Comparison of ENCODE assay signal across 7 cellular contexts in the genomic region with DNA sequence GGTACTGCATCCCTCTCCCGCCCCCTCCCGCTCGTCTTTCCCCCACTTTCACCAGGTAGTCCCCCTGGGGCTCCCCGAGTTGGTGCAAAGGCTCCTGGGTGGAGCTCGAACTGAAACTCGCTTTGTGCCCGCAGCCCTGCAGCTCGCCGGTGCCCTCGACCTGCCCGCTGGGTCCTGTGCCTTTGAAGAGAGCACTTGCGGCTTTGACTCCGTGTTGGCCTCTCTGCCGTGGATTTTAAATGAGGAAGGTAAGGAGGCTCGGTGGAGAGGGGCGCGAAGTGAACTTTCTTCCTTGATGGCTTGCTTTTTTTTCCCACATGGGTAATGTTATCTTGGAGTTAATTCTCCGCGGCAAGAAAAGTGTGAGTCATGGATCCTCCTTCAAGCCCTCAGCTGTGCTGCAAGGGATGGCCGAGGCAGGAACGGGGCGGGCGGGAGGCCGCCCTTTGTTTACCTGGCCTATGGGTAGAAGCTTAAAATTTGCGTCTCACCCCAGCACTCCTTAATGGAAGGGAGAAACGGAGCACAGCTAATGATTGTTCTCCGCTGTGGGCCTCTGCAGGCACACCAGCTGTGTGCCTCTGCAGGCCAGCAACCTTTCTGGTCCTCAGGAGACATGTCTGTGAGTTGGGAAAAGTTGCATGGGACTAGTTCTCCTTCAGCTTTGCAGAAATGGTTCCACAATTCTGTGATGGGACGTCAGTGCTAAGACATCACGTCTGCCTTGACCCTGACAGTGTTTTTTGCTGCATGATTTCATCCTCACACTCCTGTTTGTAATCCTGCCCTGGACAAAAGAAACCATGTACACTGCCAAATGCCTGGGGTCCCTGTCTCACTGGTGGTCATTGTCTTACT. TPM values are rescaled to one million over a fixed set of nuclear protein-coding genes. Genes with fewer than 3 reads are reported as not detected.
DNase-seq lines count a peak whose midpoint lies in the region; FAIRE-seq and TF ChIP-seq lines count a peak whose summit lies in the region.

No MANE protein-coding gene starts in this region.

- H3K36me3 ChIP-seq in HUES6 (ENCODE audit: control insufficient read depth, insufficient read depth, low read length) (no peaks in the 10 kb centered on the region), kidney (ENCODE audit: control insufficient read depth in 1 of 2, insufficient read depth in 2 of 2, low read length in 2 of 2) (no peaks in the 10 kb centered on the region), stomach (no peaks in the 10 kb centered on the region)

- no peak for DNase-seq in kidney
- DNase-seq in stomach, result peak; percentile 31
- DNase-seq in NCI-H446 treated with DMSO at 0.1 percent for 48 hours (lab: John Stamatoyannopoulos, UW), result no peak
- DNase-seq in stimulated activated CD8-positive, alpha-beta memory T cell treated with anti-CD3 and anti-CD28 coated beads, Interleukin-4, amount 100 ng/mL, for 48 hours, result no peak
- DNase-seq in stimulated activated CD4-positive, alpha-beta T cell treated with anti-CD3 and anti-CD28 coated beads, Interleukin-4, amount 100 ng/mL, for 1 hour, result no peak

- intact Hi-C loops in kidney (cut with DNase I) (no loop called here), stomach (cut with DNase I; ENCODE audit: low total_unique reads) (no loop called here)

- no peak for TF ChIP-seq CTCF in brain (conservative IDR thresholded peaks at IDR 0.05)
- TF ChIP-seq CTCF in kidney (IDR thresholded peaks at IDR 0.05; ENCODE audit: borderline replicate concordance, extremely low read depth, insufficient read depth), result no peak
- TF ChIP-seq CTCF in stomach (IDR thresholded peaks at IDR 0.05), result no peak

- H3K27ac Mint-ChIP-seq in brain, result peak overlapping the region in 2 of 5 experiments; percentile 46 to 71

- no peak for TF ChIP-seq POLR2A in stomach (IDR thresholded peaks at IDR 0.05)

- no peak for TF ChIP-seq EP300 in stomach (IDR thresholded peaks at IDR 0.05)

- no peaks in the 10 kb centered on the region for H3K36me3 Mint-ChIP-seq in brain

- no peaks in the 10 kb centered on the region for H3K9me3 Mint-ChIP-seq in brain

- H3K9me3 ChIP-seq in HUES6 (ENCODE audit: control insufficient read depth, insufficient read depth, low read depth, low read length) (no peaks in the 10 kb centered on the region), kidney (ENCODE audit: control insufficient read depth in 1 of 2, low read length in 2 of 2) (no peaks in the 10 kb centered on the region), stomach (no peaks in the 10 kb centered on the region)

- H3K4me1 ChIP-seq in HUES6 (ENCODE audit: control insufficient read depth, insufficient read depth, low read length) (peaks cover 29% of the 10 kb centered on the region), kidney (ENCODE audit: control insufficient read depth in 1 of 2, insufficient read depth in 1 of 2, low read depth in 1 of 2, low read length in 2 of 2) (peaks cover 5 to 12% of the 10 kb centered on the region in 2 donors), stomach (peaks cover 14 to 77% (median 50%) of the 10 kb centered on the region in 4 donors)

- peaks cover 51% of the 10 kb centered on the region for H3K4me1 Mint-ChIP-seq in brain

- H3K4me3 ChIP-seq in HUES6 (ENCODE audit: low read depth, low read length) (peak overlapping the region; percentile 71), kidney (ENCODE audit: low read length in 2 of 2) (peak overlapping the region; percentile 23 to 51), stomach (peak overlapping the region; percentile 53 to 68 (median 61))

- H3K9ac ChIP-seq in HUES6 (ENCODE audit: low read length) (peak overlapping the region; percentile 49), kidney (ENCODE audit: low read length in 2 of 2) (no peak overlapping the region)

- no peak for FAIRE-seq in kidney (lab: Jason Lieb, UNC)

- peak overlapping the region in 4 of 5 experiments; percentile 51 to 86 (median 82) for H3K4me3 Mint-ChIP-seq in brain

- WGBS in stomach, 5 donors, result 3 to 13% (median 11%) methylated on average over 19 to 29 of the region's 29 CpGs

- H3K27ac ChIP-seq in HUES6 (ENCODE audit: low read depth, low read length) (no peak overlapping the region), kidney (ENCODE audit: low read depth in 2 of 2, low read length in 2 of 2) (no peak overlapping the region), stomach (peak overlapping the region; percentile 16 to 88 (median 82))

- H3K27me3 Mint-ChIP-seq in brain, result peaks cover 28% of the 10 kb centered on the region

- H3K27me3 ChIP-seq in HUES6 (ENCODE audit: control insufficient read depth, insufficient read depth, low read length) (peaks cover 36% of the 10 kb centered on the region), stomach (peaks cover 0 to 20% (median 8%) of the 10 kb centered on the region in 3 donors)

RNA-seq across cellular contexts. Expression of gene MAMDC2, which starts 1.0 kb away (rescaled TPM):
- 0.31 TPM for polyA plus RNA-seq in brain (ENCODE audit: insufficient read depth, low read depth, low replicate concordance)
- total RNA-seq in kidney, result 7.1 TPM
- polyA plus RNA-seq in kidney (ENCODE audit: insufficient read depth, low read depth, low replicate concordance), result 1.5 TPM
- 10 to 100 TPM in 4 of 5 donors, 1 to 10 TPM in 1; 7.2 to 91.4 (median 42.4) TPM for total RNA-seq in stomach
- 10 to 100 TPM in 2 of 3 donors, 1 to 10 TPM in 1; 7.0 to 16.2 (median 12.0) TPM for polyA plus RNA-seq in stomach

Comparison
In these comparisons a context has a peak if more than half of its experiments do, and no peak if none do; other contexts are left out.
1. H3K27ac ChIP-seq: peak in stomach (5 of 5); none in HUES6 (single experiment) and kidney (0 of 2).
2. Peak in every context shown above with its lines, with median percentiles within 50 percentile points of each other: H3K4me3 ChIP-seq.